Comparison of ENCODE assay signal across 7 cellular contexts in genomic region chr15:90657520-90658172, GRCh38.
A peak's percentile ranks its signal among the peaks of the same experiment; 100 is the strongest.
DNase-seq lines count a peak whose midpoint lies in the region; ATAC-seq and TF ChIP-seq lines count a peak whose summit lies in the region.
"Not testable (repeated sequence)": the region's sequence is repeated elsewhere in the genome, so short reads cannot be mapped to it uniquely, and the experiment has no call there.

No MANE protein-coding gene starts in this region.

- TF ChIP-seq CTCF in MM.1S (IDR thresholded peaks at IDR 0.05; ENCODE audit: low read length), result not testable (repeated sequence)

- not testable (repeated sequence) for H3K9me3 ChIP-seq in MM.1S (replicated peaks; ENCODE audit: insufficient read depth, low read length)

- H3K36me3 Mint-ChIP-seq in T-helper 1 cell treated with Interleukin-12 subunit alpha and Interleukin-12 subunit beta and Interleukin-4 antibody, amounts not matched to agents 30 μg/mL and 1 μg/mL, for 36 hours (ENCODE audit: low read depth), result not testable (repeated sequence)
- H3K36me3 Mint-ChIP-seq in central memory CD8-positive, alpha-beta T cell (ENCODE audit: insufficient read depth), result peaks cover 12% of the 10 kb centered on the region

- DNase-seq in MM.1S (peak; percentile 45), activated T-cell treated with anti-CD3 and anti-CD28 coated beads for 1 hour (ENCODE audit: low read depth) (peak; percentile 52)
- peak; percentile 31 to 34 for DNase-seq in central memory CD8-positive, alpha-beta T cell (ENCODE audit: low spot score in 2 of 2)
- DNase-seq in stimulated activated CD4-positive, alpha-beta T cell treated with anti-CD3 and anti-CD28 coated beads, Interleukin-4, amount 100 ng/mL, for 24 hours, result peak; percentile 63

- not testable (repeated sequence) for H3K27ac ChIP-seq in MM.1S (ENCODE audit: low read length)

- H3K4me2 ChIP-seq in MM.1S (ENCODE audit: low read depth, low read length), result peak overlapping the region; percentile 78

- H3K4me1 ChIP-seq in MM.1S (ENCODE audit: low read length), result peaks cover 40% of the 10 kb centered on the region

- H3K27ac Mint-ChIP-seq in T-helper 1 cell treated with Interleukin-12 subunit alpha and Interleukin-12 subunit beta and Interleukin-4 antibody, amounts not matched to agents 30 μg/mL and 1 μg/mL, for 36 hours, result peak overlapping the region; percentile 87
- H3K27ac Mint-ChIP-seq in central memory CD8-positive, alpha-beta T cell (ENCODE audit: low read depth), result not testable (repeated sequence)

- H3K9me2 ChIP-seq in MM.1S (replicated peaks; ENCODE audit: insufficient read depth, low read length), result not testable (repeated sequence)

- not testable (repeated sequence) for H3K27me3 Mint-ChIP-seq in T-helper 1 cell treated with Interleukin-12 subunit alpha and Interleukin-12 subunit beta and Interleukin-4 antibody, amounts not matched to agents 30 μg/mL and 1 μg/mL, for 36 hours (ENCODE audit: low read depth)
- peaks cover 35% of the 10 kb centered on the region for H3K27me3 Mint-ChIP-seq in central memory CD8-positive, alpha-beta T cell

- ATAC-seq in GM18909 (IDR thresholded peaks at IDR 0.05; ENCODE audit: poor library complexity, unreplicated experiment), result peak; percentile 45
- ATAC-seq in HG02885 (IDR thresholded peaks at IDR 0.05; ENCODE audit: poor library complexity, unreplicated experiment), result peak; percentile 37
- ATAC-seq in central memory CD8-positive, alpha-beta T cell (replicated peaks; ENCODE audit: extremely low read depth, poor library complexity, severe bottlenecking), result peak; percentile 44

- not testable (repeated sequence) for H3K79me2 ChIP-seq in MM.1S (ENCODE audit: low read length)

- H3K27me3 ChIP-seq in MM.1S (replicated peaks; ENCODE audit: insufficient read depth, low read length), result peaks cover 84% of the 10 kb centered on the region

- not testable (repeated sequence) for H3K9ac ChIP-seq in MM.1S (ENCODE audit: low read length)

- peak overlapping the region; percentile 35 for H3K4me3 ChIP-seq in MM.1S (ENCODE audit: low read length)

- peak overlapping the region; percentile 73 for H3K4me3 Mint-ChIP-seq in T-helper 1 cell treated with Interleukin-12 subunit alpha and Interleukin-12 subunit beta and Interleukin-4 antibody, amounts not matched to agents 30 μg/mL and 1 μg/mL, for 36 hours
- H3K4me3 Mint-ChIP-seq in central memory CD8-positive, alpha-beta T cell, result peak overlapping the region; percentile 38

- H2AFZ ChIP-seq in MM.1S (ENCODE audit: low read length), result not testable (repeated sequence)

- not testable (repeated sequence) for H3K9me3 Mint-ChIP-seq in T-helper 1 cell treated with Interleukin-12 subunit alpha and Interleukin-12 subunit beta and Interleukin-4 antibody, amounts not matched to agents 30 μg/mL and 1 μg/mL, for 36 hours; central memory CD8-positive, alpha-beta T cell

- peaks cover 17% of the 10 kb centered on the region for H3F3A ChIP-seq in MM.1S (ENCODE audit: insufficient read depth, low read length)

- peaks cover 24% of the 10 kb centered on the region for H4K20me1 ChIP-seq in MM.1S (ENCODE audit: insufficient read depth, low read length)

- not testable (repeated sequence) for H3K36me3 ChIP-seq in MM.1S (replicated peaks; ENCODE audit: insufficient read depth, low read length)

- peaks cover 64% of the 10 kb centered on the region for H3K4me1 Mint-ChIP-seq in T-helper 1 cell treated with Interleukin-12 subunit alpha and Interleukin-12 subunit beta and Interleukin-4 antibody, amounts not matched to agents 30 μg/mL and 1 μg/mL, for 36 hours (ENCODE audit: low read depth)
- peaks cover 60% of the 10 kb centered on the region for H3K4me1 Mint-ChIP-seq in central memory CD8-positive, alpha-beta T cell
